ENCODE assay signal across 15 cellular contexts in genomic region chr10:94397549-94398370, GRCh38. TPM values are rescaled to one million over a fixed set of nuclear protein-coding genes. Genes with fewer than 3 reads are reported as not detected.
A peak's percentile ranks its signal among the peaks of the same experiment; 100 is the strongest.
DNase-seq lines count a peak whose midpoint lies in the region; ATAC-seq, FAIRE-seq and TF ChIP-seq lines count a peak whose summit lies in the region.
"Had no signal": no experiment of that assay in that cellular context is flagged by ENCODE, and none has a peak within 500 bp of the region (broad histone marks: within the 10 kb centered on the region; RNA-seq: fewer than 3 reads in every experiment).

No MANE protein-coding gene starts in this region.

- H3F3A ChIP-seq in SK-N-SH (replicated peaks; ENCODE audit: insufficient read depth): peaks cover 16% of the 10 kb centered on the region

- peak; percentile 79 for DNase-seq in ACHN
- DNase-seq in HEK293T (ENCODE audit: extremely low spot score): no peak
- DNase-seq in SK-N-SH: peak; percentile 6
- DNase-seq in iris pigment epithelial cell (ENCODE audit: low read depth): peak; percentile 69
- no peak for DNase-seq in GM20000 (ENCODE audit: low spot score)
- no peak for DNase-seq in pancreas
- DNase-seq in NCI-H1417 treated with DMSO at 0.1 percent for 48 hours (lab: John Stamatoyannopoulos, UW): no peak
- DNase-seq: midbrain, NCI-H1694, NCI-H69, posterior cingulate gyrus, Right ventricle myocardium superior had no signal

- H3K9me2 ChIP-seq in SK-N-SH: no peaks in the 10 kb centered on the region

- H2AFZ ChIP-seq in SK-N-SH (ENCODE audit: low read depth): no peak overlapping the region

- no peaks in the 10 kb centered on the region for H4K20me1 ChIP-seq in SK-N-SH (ENCODE audit: insufficient read depth)

- H3K9ac ChIP-seq in SK-N-SH: no peak overlapping the region

- H3K9me3 ChIP-seq in SK-N-SH (no peaks in the 10 kb centered on the region), pancreas (no peaks in the 10 kb centered on the region)
- H3K9me3 ChIP-seq: upper lobe of left lung had no signal

- intact Hi-C loops in pancreas (cut with DNase I): no loop called here

- no peaks in the 10 kb centered on the region for H3K79me2 ChIP-seq in SK-N-SH (ENCODE audit: insufficient read depth)

- in situ Hi-C loops in ACHN (cut with HindIII; ENCODE audit: low pct_ligation_motif_present, low pct_unique_long_range_greater_than_20kb, low sequenced_read_pairs): no loop called here

- peak overlapping the region; percentile 42; the same call in 1 of the 2 replicates for H3K4me2 ChIP-seq in SK-N-SH

- TF ChIP-seq EP300 in SK-N-SH (IDR thresholded peaks at IDR 0.05; ENCODE audit: borderline replicate concordance in 1 of 2, low read depth in 1 of 2, low read length in 1 of 2): peak in 1 of 2 experiments; percentile 64; a peak in 1 of 4 replicates

- no peak for TF ChIP-seq RAD21 in SK-N-SH (IDR thresholded peaks at IDR 0.05; ENCODE audit: low read length)

- POLR2A ChIA-PET in HEK293T (lab: Yijun Ruan, JAX) (no interaction called here), SK-N-SH (lab: Yijun Ruan, JAX) (no interaction called here)

- no peaks in the 10 kb centered on the region for H3K27me3 ChIP-seq in SK-N-SH (ENCODE audit: insufficient read depth)
- H3K27me3 ChIP-seq in pancreas: no peaks in the 10 kb centered on the region
- H3K27me3 ChIP-seq: upper lobe of left lung had no signal

- WGBS in SK-N-SH (ENCODE audit: low lambda C conversion rate): 34% methylated on average over 12 of the region's 12 CpGs
- WGBS in pancreas, 2 donors: 32 to 34% methylated on average over 12 of the region's 12 CpGs

- no peak overlapping the region for H3K4me3 ChIP-seq in SK-N-SH (ENCODE audit: low read depth in 2 of 2, low read length in 1 of 2)
- no peak overlapping the region for H3K4me3 ChIP-seq in pancreas
- H3K4me3 ChIP-seq: upper lobe of left lung had no signal

- H3K4me1 ChIP-seq in SK-N-SH (ENCODE audit: control insufficient read depth in 1 of 2, insufficient read depth in 2 of 2, low read depth in 1 of 2, low read length in 1 of 2) (no peaks in the 10 kb centered on the region; a peak in 1 of 4 replicates), pancreas (no peaks in the 10 kb centered on the region)

- no peak for FAIRE-seq in pancreas (lab: Jason Lieb, UNC)

- CTCF ChIA-PET in HEK293T (lab: Yijun Ruan, JAX): no interaction called here
- CTCF ChIA-PET in SK-N-SH (lab: Yijun Ruan, JAX): interaction anchor here (1.4 kb wide), 2 partner anchors 15 to 46 kb away, joined by 4 to 5 read pairs; no protein-coding TSS in a partner anchor

- H3K36me3 ChIP-seq in SK-N-SH (replicated peaks in 1 of 2; ENCODE audit: control insufficient read depth in 1 of 2, insufficient read depth in 2 of 2, low read length in 1 of 2) (no peaks in the 10 kb centered on the region), pancreas (no peaks in the 10 kb centered on the region)
- H3K36me3 ChIP-seq: upper lobe of left lung had no signal

- peak overlapping the region in 1 of 2 experiments; percentile 11; a peak in 2 of 4 replicates for H3K27ac ChIP-seq in SK-N-SH (ENCODE audit: low read depth in 2 of 2, low read length in 1 of 2)
- H3K27ac ChIP-seq in pancreas: no peak overlapping the region
- H3K27ac ChIP-seq: upper lobe of left lung had no signal

- no peak for ATAC-seq in esophagus mucosa
- no peak for ATAC-seq in pancreas
- ATAC-seq: activated naive CD4-positive, alpha-beta T cell treated with anti-CD3 and anti-CD28 coated beads, Interleukin-2, amount 50 U/mL, for 72 hours had no signal

- TF ChIP-seq CTCF in SK-N-SH (IDR thresholded peaks at IDR 0.05) (no peak), GM20000 (IDR thresholded peaks at IDR 0.05; ENCODE audit: extremely low read depth, missing control alignments) (no peak), pancreas (IDR thresholded peaks at IDR 0.05) (no peak)

TF ChIP-seq in HEK293T, 16 proteins besides CTCF, POLR2A, EP300 and RAD21:
- TF ChIP-seq CTBP1 (IDR thresholded peaks at IDR 0.05; ENCODE audit: borderline replicate concordance) (peak; percentile 31; the same call in 1 of the 2 replicates), PKNOX1 (IDR thresholded peaks at IDR 0.05) (no peak), ARNT (IDR thresholded peaks at IDR 0.05) (no peak), SUZ12 (IDR thresholded peaks at IDR 0.05) (no peak), LEF1 (IDR thresholded peaks at IDR 0.05; ENCODE audit: borderline replicate concordance) (no peak), HDGF (IDR thresholded peaks at IDR 0.05; ENCODE audit: borderline replicate concordance) (no peak), NFRKB (IDR thresholded peaks at IDR 0.05) (no peak), FOXK2 (IDR thresholded peaks at IDR 0.05) (no peak), ZNF384 (IDR thresholded peaks at IDR 0.05) (no peak)

TF ChIP-seq in SK-N-SH, 30 proteins besides CTCF, POLR2A, EP300 and RAD21 (continues in another document):
- no peak for TF ChIP-seq SMC3 (IDR thresholded peaks at IDR 0.05; ENCODE audit: low read depth, low read length)
- TF ChIP-seq RCOR1 (IDR thresholded peaks at IDR 0.05; ENCODE audit: low read length): no peak
- TF ChIP-seq GATA2 (CRISPR knock-in tag; IDR thresholded peaks at IDR 0.05): no peak
- no peak for TF ChIP-seq MEF2A (IDR thresholded peaks at IDR 0.05; ENCODE audit: borderline replicate concordance, low read depth)
- TF ChIP-seq TAF1 (IDR thresholded peaks at IDR 0.05; ENCODE audit: borderline replicate concordance, low read depth, low read length): no peak
- TF ChIP-seq CHD2 (IDR thresholded peaks at IDR 0.05; ENCODE audit: low read length, partially characterized antibody): no peak
- no peak for TF ChIP-seq RFX5 (IDR thresholded peaks at IDR 0.05; ENCODE audit: low read length)
- TF ChIP-seq PBX3 (IDR thresholded peaks at IDR 0.05): peak; percentile 66
- TF ChIP-seq ELF1 (IDR thresholded peaks at IDR 0.05): no peak
- TF ChIP-seq USF2 (IDR thresholded peaks at IDR 0.05; ENCODE audit: borderline replicate concordance, low read depth, low read length): no peak
- peak; percentile 25; the same call in 1 of the 2 replicates for TF ChIP-seq NFIC (IDR thresholded peaks at IDR 0.05; ENCODE audit: borderline replicate concordance)
- TF ChIP-seq EZH2phosphoT487 (IDR thresholded peaks at IDR 0.05; ENCODE audit: borderline replicate concordance, low read depth): no peak
- peak; percentile 78; the same call in 1 of the 2 replicates for TF ChIP-seq MAX (IDR thresholded peaks at IDR 0.05; ENCODE audit: low read depth)
- no peak for TF ChIP-seq USF1 (IDR thresholded peaks at IDR 0.05; ENCODE audit: borderline replicate concordance, low read depth)

RNA-seq across cellular contexts. Expression of gene TBC1D12, which starts 4.6 kb away (rescaled TPM):
- polyA plus RNA-seq in SK-N-SH (2012; rRNA removed) (1.8 and 2.5 TPM in 2 replicates), pancreas (1 to 10 TPM; 5.4 to 9.2 TPM)
- 3.0 and 3.8 TPM in 2 replicates for polyA plus RNA-seq in SK-N-SH (2012; cell fraction: cytosol; rRNA removed)
- polyA plus RNA-seq in SK-N-SH (2012; cell fraction: nucleus; rRNA removed): 2.4 and 5.0 TPM in 2 replicates
- total RNA-seq in esophagus mucosa (3.6 TPM), pancreas (1 to 10 TPM; 4.1 to 8.2 (median 5.3) TPM)

RNA-seq across cellular contexts. Expression of gene NOC3L, which starts 35.0 kb away (rescaled TPM):
- polyA plus RNA-seq in SK-N-SH (2012; rRNA removed): 9.0 and 15.4 TPM in 2 replicates
- 12.4 and 13.4 TPM in 2 replicates for polyA plus RNA-seq in SK-N-SH (2012; cell fraction: cytosol; rRNA removed)
- polyA plus RNA-seq in SK-N-SH (2012; cell fraction: nucleus; rRNA removed): 13.5 and 36.9 TPM in 2 replicates
- 11.8 TPM for total RNA-seq in esophagus mucosa
- 1 to 10 TPM; 3.3 to 9.4 (median 7.2) TPM for total RNA-seq in pancreas
- 1 to 10 TPM; 3.8 to 4.4 TPM for polyA plus RNA-seq in pancreas

Comparison
In these comparisons a context has a peak if more than half of its experiments do, and no peak if none do; other contexts are left out.
1. DNase-seq: peak in ACHN (single experiment), SK-N-SH (single experiment) and iris pigment epithelial cell (single experiment); none in HEK293T (single experiment), GM20000 (single experiment), pancreas (0 of 6) and NCI-H1417 treated with DMSO at 0.1 percent for 48 hours (single experiment).